11 cellular contexts compared by ENCODE assay signal in the genomic region with DNA sequence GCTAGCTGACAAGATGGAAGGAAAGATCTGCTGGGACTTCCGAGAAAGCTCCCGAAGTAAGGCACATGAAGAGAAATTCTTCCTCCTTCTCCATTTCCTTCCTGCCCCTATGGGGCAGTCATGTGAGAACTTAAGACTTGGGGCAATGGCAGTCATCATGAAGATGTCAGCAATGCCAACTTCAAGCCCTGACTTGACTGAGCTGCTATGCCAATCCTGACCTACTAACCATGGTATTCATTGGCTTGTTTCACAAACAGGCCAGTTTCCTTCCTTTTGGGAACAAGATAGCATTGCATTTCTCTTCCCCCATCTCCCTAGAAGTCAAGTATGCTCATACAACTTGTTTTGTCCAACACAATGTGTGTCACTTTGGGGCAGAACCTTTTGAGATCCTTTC. TPM values are rescaled to one million over a fixed set of nuclear protein-coding genes. Genes with fewer than 3 reads are reported as not detected.
"Had no signal": no experiment of that assay in that cellular context is flagged by ENCODE, and none has a peak within 500 bp of the region (broad histone marks: within the 10 kb centered on the region; RNA-seq: fewer than 3 reads in every experiment).

No MANE protein-coding gene starts in this region.

- H3K4me3 Mint-ChIP-seq: HFFc6, IgD-negative memory B cell had no signal

- H3K4me1 ChIP-seq: HAP-1 had no signal

- H3K27me3 Mint-ChIP-seq: IgD-negative memory B cell had no signal

- H3K27ac Mint-ChIP-seq: HFFc6, IgD-negative memory B cell had no signal

- H3K27ac ChIP-seq: GM23248, HL-60 had no signal

- H3K4me1 Mint-ChIP-seq: IgD-negative memory B cell had no signal

- DNase-seq: GM23248, GOT3, H7, HFFc6 had no signal

- H3K4me3 ChIP-seq: GM23248, HAP-1 had no signal

- H3K36me3 ChIP-seq: HAP-1 had no signal

- ATAC-seq: HCT116, HepG2 had no signal

- H3K36me3 Mint-ChIP-seq: IgD-negative memory B cell had no signal

RNA-seq across cellular contexts. Expression of gene GRIK1, which starts 25.5 kb away (rescaled TPM):
- total RNA-seq: GM23248, H4, H7, HepG2, HFFc6, HT1080 had no signal
- polyA plus RNA-seq: GM23248, HepG2, IgD-negative memory B cell had no signal
